8 cellular contexts compared by ENCODE assay signal in genomic region chr15:75042730-75043508, GRCh38. TPM values are rescaled to one million over a fixed set of nuclear protein-coding genes. Genes with fewer than 3 reads are reported as not detected.
A peak's percentile ranks its signal among the peaks of the same experiment; 100 is the strongest.
DNase-seq lines count a peak whose midpoint lies in the region; ATAC-seq and TF ChIP-seq lines count a peak whose summit lies in the region.

No MANE protein-coding gene starts in this region.

- H3K27ac Mint-ChIP-seq in activated naive CD4-positive, alpha-beta T cell treated with anti-CD3 and anti-CD28 coated beads, Interleukin-2, amount 50 U/mL, for 24 hours = peak overlapping the region; percentile 23

- H3K27me3 Mint-ChIP-seq in activated naive CD4-positive, alpha-beta T cell treated with anti-CD3 and anti-CD28 coated beads, Interleukin-2, amount 50 U/mL, for 24 hours = no peaks in the 10 kb centered on the region

- no peaks in the 10 kb centered on the region for H3K9me3 Mint-ChIP-seq in activated naive CD4-positive, alpha-beta T cell treated with anti-CD3 and anti-CD28 coated beads, Interleukin-2, amount 50 U/mL, for 24 hours

- ATAC-seq in GM18870 (IDR thresholded peaks at IDR 0.05; ENCODE audit: unreplicated experiment) (peak; percentile 65), HG03066 (IDR thresholded peaks at IDR 0.05; ENCODE audit: low read depth, unreplicated experiment) (peak; percentile 63), left cardiac atrium (peak; percentile 43 to 56)

- H3K4me1 Mint-ChIP-seq in activated naive CD4-positive, alpha-beta T cell treated with anti-CD3 and anti-CD28 coated beads, Interleukin-2, amount 50 U/mL, for 24 hours = peaks cover 9% of the 10 kb centered on the region

- intact Hi-C loops in left cardiac atrium (cut with DNase I) = loop anchor here in 1 of 2 donors (1.0 kb wide), 1 partner anchor 161 kb away; no protein-coding TSS in a partner anchor

- peak; percentile 32 for DNase-seq in AG08395 (ENCODE audit: low spot score)
- peak; percentile 4 for DNase-seq in SHP77 treated with DMSO at 0.1 percent for 48 hours (lab: John Stamatoyannopoulos, UW)
- DNase-seq in left cardiac atrium = peak; percentile 79
- no peak for DNase-seq in retinal pigment epithelial cell (ENCODE audit: low read depth)
- DNase-seq in epidermal melanocyte (ENCODE audit: insufficient read length, low spot score) = no peak

- peaks cover 3% of the 10 kb centered on the region for H3K36me3 Mint-ChIP-seq in activated naive CD4-positive, alpha-beta T cell treated with anti-CD3 and anti-CD28 coated beads, Interleukin-2, amount 50 U/mL, for 24 hours

- H3K4me3 Mint-ChIP-seq in activated naive CD4-positive, alpha-beta T cell treated with anti-CD3 and anti-CD28 coated beads, Interleukin-2, amount 50 U/mL, for 24 hours = no peak overlapping the region

- no peak overlapping the region for H3K4me3 ChIP-seq in retinal pigment epithelial cell (ENCODE audit: low read length)

- TF ChIP-seq CTCF in retinal pigment epithelial cell (conservative IDR thresholded peaks at IDR 0.05; ENCODE audit: low read depth, low read length) = peak; percentile 52

RNA-seq across cellular contexts. Expression of gene PPCDC, which starts 19.5 kb away (rescaled TPM):
- 1 to 10 TPM; 5.9 to 6.8 TPM for total RNA-seq in left cardiac atrium

RNA-seq across cellular contexts. Expression of gene SCAMP5, which starts 47.6 kb away (rescaled TPM):
- 1 to 10 TPM; 4.5 to 5.7 TPM for total RNA-seq in left cardiac atrium

Comparison
In these comparisons a context has a peak if more than half of its experiments do, and no peak if none do; other contexts are left out.
1. DNase-seq: peak in AG08395 (single experiment), SHP77 treated with DMSO at 0.1 percent for 48 hours (single experiment) and left cardiac atrium (single experiment); none in retinal pigment epithelial cell (single experiment) and epidermal melanocyte (single experiment).
2. Peak in every context shown above with its lines, with median percentiles within 50 percentile points of each other: ATAC-seq.